Comparison of ENCODE assay signal across 9 cellular contexts in genomic region chr4:142818009-142818408, GRCh38. TPM values are rescaled to one million over a fixed set of nuclear protein-coding genes. Genes with fewer than 3 reads are reported as not detected.
DNase-seq lines count a peak whose midpoint lies in the region; ATAC-seq, FAIRE-seq and TF ChIP-seq lines count a peak whose summit lies in the region.
"Had no signal": no experiment of that assay in that cellular context is flagged by ENCODE, and none has a peak within 500 bp of the region (broad histone marks: within the 10 kb centered on the region; RNA-seq: fewer than 3 reads in every experiment).

No MANE protein-coding gene starts in this region.

- CTCF ChIA-PET in activated CD4-positive, alpha-beta T cell treated with anti-CD3 and anti-CD28 coated beads, Interleukin-2, amount 10 ng/mL, durations not matched to agents 7 days and 5 days (lab: Charles Lee): interaction anchor here (1.2 kb wide), 1 partner anchor 14 kb away, joined by 3 read pairs; no protein-coding TSS in a partner anchor

- H3K36me3 ChIP-seq in tibial artery: no peaks in the 10 kb centered on the region

- H3K27me3 ChIP-seq in tibial artery: no peaks in the 10 kb centered on the region

- H3K9me3 ChIP-seq in T-helper 17 cell (ENCODE audit: control insufficient read depth, low read length, poor library complexity, severe bottlenecking) (no peaks in the 10 kb centered on the region), tibial artery (no peaks in the 10 kb centered on the region)

- peak overlapping the region; percentile 17 for H3K27ac Mint-ChIP-seq in activated CD4-positive, alpha-beta T cell treated with anti-CD3 and anti-CD28 coated beads, Interleukin-2, amount 10 ng/mL, durations not matched to agents 7 days and 5 days
- peak overlapping the region; percentile 21 for H3K27ac Mint-ChIP-seq in T-helper 17 cell
- H3K27ac Mint-ChIP-seq: activated B cell treated with CpG ODN at 0.5 μM for 24 hours had no signal

- no peaks in the 10 kb centered on the region for H3K36me3 Mint-ChIP-seq in activated CD4-positive, alpha-beta T cell treated with anti-CD3 and anti-CD28 coated beads, Interleukin-2, amount 10 ng/mL, durations not matched to agents 7 days and 5 days (ENCODE audit: low read depth)
- H3K36me3 Mint-ChIP-seq in T-helper 17 cell (ENCODE audit: low read depth): no peaks in the 10 kb centered on the region

- peaks cover 18% of the 10 kb centered on the region for H3K4me1 Mint-ChIP-seq in activated CD4-positive, alpha-beta T cell treated with anti-CD3 and anti-CD28 coated beads, Interleukin-2, amount 10 ng/mL, durations not matched to agents 7 days and 5 days
- peaks cover 14% of the 10 kb centered on the region for H3K4me1 Mint-ChIP-seq in T-helper 17 cell
- H3K4me1 Mint-ChIP-seq: activated B cell treated with CpG ODN at 0.5 μM for 24 hours had no signal

- TF ChIP-seq POLR2A in GM12892 (IDR thresholded peaks at IDR 0.05; ENCODE audit: low read depth, low read length): no peak

- FAIRE-seq in GM12892 (lab: Jason Lieb, UNC): no peak

- H3K4me3 Mint-ChIP-seq in activated CD4-positive, alpha-beta T cell treated with anti-CD3 and anti-CD28 coated beads, Interleukin-2, amount 10 ng/mL, durations not matched to agents 7 days and 5 days: no peak overlapping the region
- peak overlapping the region; percentile 25 for H3K4me3 Mint-ChIP-seq in T-helper 17 cell
- H3K4me3 Mint-ChIP-seq: activated B cell treated with CpG ODN at 0.5 μM for 24 hours had no signal

- DNase-seq in activated CD4-positive, alpha-beta T cell treated with anti-CD3 and anti-CD28 coated beads, Interleukin-2, amount 10 ng/mL, durations not matched to agents 7 days and 5 days: no peak
- no peak for DNase-seq in activated CD4-positive, alpha-beta T cell treated with anti-CD3 and anti-CD28 coated beads, Interleukin-2, amount 50 U/mL, for 1 hour
- no peak for DNase-seq in T-helper 17 cell
- peak; percentile 9 to 24 for DNase-seq in foreskin fibroblast
- no peak for DNase-seq in tibial artery
- DNase-seq in stimulated activated CD4-positive, alpha-beta T cell treated with anti-CD3 and anti-CD28 coated beads, Interleukin-4, amount 100 ng/mL, for 1 hour: no peak
- no peak for DNase-seq in GM12892 (ENCODE audit: insufficient read length)
- DNase-seq: activated B cell treated with CpG ODN at 0.5 μM for 24 hours had no signal

- TF ChIP-seq CTCF in foreskin fibroblast (IDR thresholded peaks at IDR 0.05; ENCODE audit: low read depth, low read length) (no peak), tibial artery (IDR thresholded peaks at IDR 0.05) (no peak)

- peaks cover 3% of the 10 kb centered on the region for H3K9me3 Mint-ChIP-seq in activated CD4-positive, alpha-beta T cell treated with anti-CD3 and anti-CD28 coated beads, Interleukin-2, amount 10 ng/mL, durations not matched to agents 7 days and 5 days
- H3K9me3 Mint-ChIP-seq: activated B cell treated with CpG ODN at 0.5 μM for 24 hours had no signal

- POLR2A ChIA-PET in activated CD4-positive, alpha-beta T cell treated with anti-CD3 and anti-CD28 coated beads, Interleukin-2, amount 10 ng/mL, durations not matched to agents 7 days and 5 days (lab: Charles Lee): interaction anchor here (0.7 kb wide), 1 partner anchor 51 kb away, joined by 4 read pairs; no protein-coding TSS in a partner anchor

- H3K4me3 ChIP-seq in foreskin fibroblast (ENCODE audit: low read depth in 1 of 2, low read length in 2 of 2): no peak overlapping the region
- peak overlapping the region; percentile 2 to 13 for H3K4me3 ChIP-seq in tibial artery

- no peaks in the 10 kb centered on the region for H3K27me3 Mint-ChIP-seq in activated CD4-positive, alpha-beta T cell treated with anti-CD3 and anti-CD28 coated beads, Interleukin-2, amount 10 ng/mL, durations not matched to agents 7 days and 5 days
- H3K27me3 Mint-ChIP-seq in T-helper 17 cell: no peaks in the 10 kb centered on the region
- H3K27me3 Mint-ChIP-seq: activated B cell treated with CpG ODN at 0.5 μM for 24 hours had no signal

- intact Hi-C loops in tibial artery (cut with DNase I; ENCODE audit: low total_unique reads): no loop called here

- H3K27ac ChIP-seq in tibial artery: peak overlapping the region; percentile 50 to 61

- no peak for ATAC-seq in T-helper 17 cell
- ATAC-seq in HG02981 (IDR thresholded peaks at IDR 0.05; ENCODE audit: unreplicated experiment): no peak

- H3K4me1 ChIP-seq in tibial artery: peaks cover 0 to 38% (median 17%) of the 10 kb centered on the region in 4 donors

RNA-seq across cellular contexts. Expression of gene INPP4B, which starts 28.1 kb away (rescaled TPM):
- 10 to 100 TPM; 71.6 to 79.2 TPM for total RNA-seq in activated CD4-positive, alpha-beta T cell treated with anti-CD3 and anti-CD28 coated beads, Interleukin-2, amount 10 ng/mL, durations not matched to agents 7 days and 5 days
- 100 to 1,000 TPM in 1 of 2 donors, 10 to 100 TPM in 1; 91.8 to 102 TPM for total RNA-seq in T-helper 17 cell
- polyA plus RNA-seq in GM12892 (2012; ENCODE audit: missing spikeins): 1.3 TPM

Comparison
In these comparisons a context has a peak if more than half of its experiments do, and no peak if none do; other contexts are left out.
1. DNase-seq: peak in foreskin fibroblast (2 of 2); none in activated CD4-positive, alpha-beta T cell treated with anti-CD3 and anti-CD28 coated beads, Interleukin-2, amount 10 ng/mL, durations not matched to agents 7 days and 5 days (single experiment), activated CD4-positive, alpha-beta T cell treated with anti-CD3 and anti-CD28 coated beads, Interleukin-2, amount 50 U/mL, for 1 hour (single experiment), T-helper 17 cell (0 of 3), tibial artery (0 of 2), stimulated activated CD4-positive, alpha-beta T cell treated with anti-CD3 and anti-CD28 coated beads, Interleukin-4, amount 100 ng/mL, for 1 hour (single experiment) and GM12892 (single experiment).
2. H3K4me3 ChIP-seq: peak in tibial artery (2 of 2); none in foreskin fibroblast (0 of 2).